In genomic region chr10:84613336-84614021, GRCh38 we compare ENCODE assay signal across 8 cellular contexts.
DNase-seq lines count a peak whose midpoint lies in the region; ATAC-seq and TF ChIP-seq lines count a peak whose summit lies in the region.

No MANE protein-coding gene starts in this region.

- no peak overlapping the region for H3K4me3 Mint-ChIP-seq in endothelial cell (ENCODE audit: unreplicated experiment)
- no peak overlapping the region for H3K4me3 Mint-ChIP-seq in neural progenitor cell

- H3K9ac ChIP-seq in neural progenitor cell = no peak overlapping the region

- no peak overlapping the region for H3K4me2 ChIP-seq in neural progenitor cell

- no peaks in the 10 kb centered on the region for H4K20me1 ChIP-seq in neural progenitor cell (ENCODE audit: low read depth)

- no peak overlapping the region for H3K4me3 ChIP-seq in neural progenitor cell

- no peaks in the 10 kb centered on the region for H3K4me1 ChIP-seq in neural progenitor cell

- no peaks in the 10 kb centered on the region for H3K36me3 ChIP-seq in neural progenitor cell

- ATAC-seq in HG03103 (IDR thresholded peaks at IDR 0.05; ENCODE audit: low read depth, unreplicated experiment) = peak; percentile 62

- H3K9me3 Mint-ChIP-seq in endothelial cell (ENCODE audit: unreplicated experiment) (no peaks in the 10 kb centered on the region), neural progenitor cell (peaks cover 8% of the 10 kb centered on the region)

- H3K36me3 Mint-ChIP-seq in endothelial cell (ENCODE audit: low read depth, unreplicated experiment) (no peaks in the 10 kb centered on the region), neural progenitor cell (no peaks in the 10 kb centered on the region)

- H3K27me3 Mint-ChIP-seq in endothelial cell (ENCODE audit: unreplicated experiment) (peaks cover 1% of the 10 kb centered on the region), neural progenitor cell (ENCODE audit: insufficient read depth, low read depth) (peaks cover 4% of the 10 kb centered on the region)

- H3K27me3 ChIP-seq in neural progenitor cell = no peaks in the 10 kb centered on the region

- no peaks in the 10 kb centered on the region for H3K79me2 ChIP-seq in neural progenitor cell (ENCODE audit: low read depth)

- peaks cover 5% of the 10 kb centered on the region for H3F3A ChIP-seq in neural progenitor cell (ENCODE audit: low read depth)

- DNase-seq in DMS79 treated with DMSO at 0.1 percent for 48 hours (lab: John Stamatoyannopoulos, UW) (peak; percentile 6), DMS79 (lab: John Stamatoyannopoulos, UW) (no peak), NCI-H524 (lab: John Stamatoyannopoulos, UW) (peak; percentile 79 to 82), endothelial cell (ENCODE audit: low spot score) (peak; percentile 63), neural progenitor cell (ENCODE audit: low spot score) (peak; percentile 86), NOMO-1 treated with DMSO at 0.1 percent for 48 hours (lab: John Stamatoyannopoulos, UW; ENCODE audit: unreplicated experiment) (no peak), NOMO-1 treated with dmso at 0.1 percent for 144 hours (lab: John Stamatoyannopoulos, UW; ENCODE audit: unreplicated experiment) (no peak)

- no peaks in the 10 kb centered on the region for H3K9me3 ChIP-seq in neural progenitor cell (ENCODE audit: low read depth)

- H3K4me1 Mint-ChIP-seq in endothelial cell (ENCODE audit: unreplicated experiment) (peaks cover 3% of the 10 kb centered on the region), neural progenitor cell (peaks cover 7% of the 10 kb centered on the region)

- no peak overlapping the region for H2AFZ ChIP-seq in neural progenitor cell (replicated peaks)

- H3K27ac ChIP-seq in neural progenitor cell = no peak overlapping the region

- no peak overlapping the region for H3K27ac Mint-ChIP-seq in endothelial cell (ENCODE audit: unreplicated experiment)
- H3K27ac Mint-ChIP-seq in neural progenitor cell = no peak overlapping the region

- peak; percentile 50 for TF ChIP-seq CTCF in endothelial cell (IDR thresholded peaks at IDR 0.05; ENCODE audit: unreplicated experiment)
- TF ChIP-seq CTCF in neural progenitor cell (IDR thresholded peaks at IDR 0.05) = peak; percentile 85

Comparison
In these comparisons a context has a peak if more than half of its experiments do, and no peak if none do; other contexts are left out.
1. DNase-seq: peak in DMS79 treated with DMSO at 0.1 percent for 48 hours (single experiment), NCI-H524 (2 of 2), endothelial cell (single experiment) and neural progenitor cell (single experiment); none in DMS79 (single experiment), NOMO-1 treated with DMSO at 0.1 percent for 48 hours (single experiment) and NOMO-1 treated with dmso at 0.1 percent for 144 hours (single experiment).